1 cellular context compared by ENCODE assay signal in the genomic region with DNA sequence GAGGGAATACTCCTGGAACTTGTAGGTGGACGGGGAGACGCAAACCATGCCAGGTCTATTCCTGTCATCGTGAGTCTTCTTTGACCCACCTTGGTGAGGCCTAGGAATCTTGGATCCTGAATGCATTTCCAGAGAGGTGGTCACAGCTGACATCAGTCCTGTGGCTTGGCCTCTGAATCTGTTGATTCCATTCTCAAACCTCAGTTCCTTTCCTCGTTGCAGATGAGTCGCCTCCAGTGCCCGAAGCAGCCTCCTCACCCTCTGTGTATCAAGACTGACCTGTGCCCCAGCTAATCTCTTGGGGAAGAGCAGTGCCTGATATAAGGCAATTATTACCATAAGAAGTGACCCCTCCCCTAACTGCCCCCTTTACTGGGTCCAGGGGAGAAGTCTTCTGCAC.
TF ChIP-seq lines count a peak whose summit lies in the region.

No MANE protein-coding gene starts in this region.

TF ChIP-seq in GM23338, 12 proteins besides CTCF, POLR2A, EP300 and RAD21 (continued from another document):
- TF ChIP-seq, protein P1, sequence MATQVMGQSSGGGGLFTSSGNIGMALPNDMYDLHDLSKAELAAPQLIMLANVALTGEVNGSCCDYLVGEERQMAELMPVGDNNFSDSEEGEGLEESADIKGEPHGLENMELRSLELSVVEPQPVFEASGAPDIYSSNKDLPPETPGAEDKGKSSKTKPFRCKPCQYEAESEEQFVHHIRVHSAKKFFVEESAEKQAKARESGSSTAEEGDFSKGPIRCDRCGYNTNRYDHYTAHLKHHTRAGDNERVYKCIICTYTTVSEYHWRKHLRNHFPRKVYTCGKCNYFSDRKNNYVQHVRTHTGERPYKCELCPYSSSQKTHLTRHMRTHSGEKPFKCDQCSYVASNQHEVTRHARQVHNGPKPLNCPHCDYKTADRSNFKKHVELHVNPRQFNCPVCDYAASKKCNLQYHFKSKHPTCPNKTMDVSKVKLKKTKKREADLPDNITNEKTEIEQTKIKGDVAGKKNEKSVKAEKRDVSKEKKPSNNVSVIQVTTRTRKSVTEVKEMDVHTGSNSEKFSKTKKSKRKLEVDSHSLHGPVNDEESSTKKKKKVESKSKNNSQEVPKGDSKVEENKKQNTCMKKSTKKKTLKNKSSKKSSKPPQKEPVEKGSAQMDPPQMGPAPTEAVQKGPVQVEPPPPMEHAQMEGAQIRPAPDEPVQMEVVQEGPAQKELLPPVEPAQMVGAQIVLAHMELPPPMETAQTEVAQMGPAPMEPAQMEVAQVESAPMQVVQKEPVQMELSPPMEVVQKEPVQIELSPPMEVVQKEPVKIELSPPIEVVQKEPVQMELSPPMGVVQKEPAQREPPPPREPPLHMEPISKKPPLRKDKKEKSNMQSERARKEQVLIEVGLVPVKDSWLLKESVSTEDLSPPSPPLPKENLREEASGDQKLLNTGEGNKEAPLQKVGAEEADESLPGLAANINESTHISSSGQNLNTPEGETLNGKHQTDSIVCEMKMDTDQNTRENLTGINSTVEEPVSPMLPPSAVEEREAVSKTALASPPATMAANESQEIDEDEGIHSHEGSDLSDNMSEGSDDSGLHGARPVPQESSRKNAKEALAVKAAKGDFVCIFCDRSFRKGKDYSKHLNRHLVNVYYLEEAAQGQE (IDR thresholded peaks at IDR 0.05; ENCODE audit: unreplicated experiment) = no peak
- TF ChIP-seq, protein P2, sequence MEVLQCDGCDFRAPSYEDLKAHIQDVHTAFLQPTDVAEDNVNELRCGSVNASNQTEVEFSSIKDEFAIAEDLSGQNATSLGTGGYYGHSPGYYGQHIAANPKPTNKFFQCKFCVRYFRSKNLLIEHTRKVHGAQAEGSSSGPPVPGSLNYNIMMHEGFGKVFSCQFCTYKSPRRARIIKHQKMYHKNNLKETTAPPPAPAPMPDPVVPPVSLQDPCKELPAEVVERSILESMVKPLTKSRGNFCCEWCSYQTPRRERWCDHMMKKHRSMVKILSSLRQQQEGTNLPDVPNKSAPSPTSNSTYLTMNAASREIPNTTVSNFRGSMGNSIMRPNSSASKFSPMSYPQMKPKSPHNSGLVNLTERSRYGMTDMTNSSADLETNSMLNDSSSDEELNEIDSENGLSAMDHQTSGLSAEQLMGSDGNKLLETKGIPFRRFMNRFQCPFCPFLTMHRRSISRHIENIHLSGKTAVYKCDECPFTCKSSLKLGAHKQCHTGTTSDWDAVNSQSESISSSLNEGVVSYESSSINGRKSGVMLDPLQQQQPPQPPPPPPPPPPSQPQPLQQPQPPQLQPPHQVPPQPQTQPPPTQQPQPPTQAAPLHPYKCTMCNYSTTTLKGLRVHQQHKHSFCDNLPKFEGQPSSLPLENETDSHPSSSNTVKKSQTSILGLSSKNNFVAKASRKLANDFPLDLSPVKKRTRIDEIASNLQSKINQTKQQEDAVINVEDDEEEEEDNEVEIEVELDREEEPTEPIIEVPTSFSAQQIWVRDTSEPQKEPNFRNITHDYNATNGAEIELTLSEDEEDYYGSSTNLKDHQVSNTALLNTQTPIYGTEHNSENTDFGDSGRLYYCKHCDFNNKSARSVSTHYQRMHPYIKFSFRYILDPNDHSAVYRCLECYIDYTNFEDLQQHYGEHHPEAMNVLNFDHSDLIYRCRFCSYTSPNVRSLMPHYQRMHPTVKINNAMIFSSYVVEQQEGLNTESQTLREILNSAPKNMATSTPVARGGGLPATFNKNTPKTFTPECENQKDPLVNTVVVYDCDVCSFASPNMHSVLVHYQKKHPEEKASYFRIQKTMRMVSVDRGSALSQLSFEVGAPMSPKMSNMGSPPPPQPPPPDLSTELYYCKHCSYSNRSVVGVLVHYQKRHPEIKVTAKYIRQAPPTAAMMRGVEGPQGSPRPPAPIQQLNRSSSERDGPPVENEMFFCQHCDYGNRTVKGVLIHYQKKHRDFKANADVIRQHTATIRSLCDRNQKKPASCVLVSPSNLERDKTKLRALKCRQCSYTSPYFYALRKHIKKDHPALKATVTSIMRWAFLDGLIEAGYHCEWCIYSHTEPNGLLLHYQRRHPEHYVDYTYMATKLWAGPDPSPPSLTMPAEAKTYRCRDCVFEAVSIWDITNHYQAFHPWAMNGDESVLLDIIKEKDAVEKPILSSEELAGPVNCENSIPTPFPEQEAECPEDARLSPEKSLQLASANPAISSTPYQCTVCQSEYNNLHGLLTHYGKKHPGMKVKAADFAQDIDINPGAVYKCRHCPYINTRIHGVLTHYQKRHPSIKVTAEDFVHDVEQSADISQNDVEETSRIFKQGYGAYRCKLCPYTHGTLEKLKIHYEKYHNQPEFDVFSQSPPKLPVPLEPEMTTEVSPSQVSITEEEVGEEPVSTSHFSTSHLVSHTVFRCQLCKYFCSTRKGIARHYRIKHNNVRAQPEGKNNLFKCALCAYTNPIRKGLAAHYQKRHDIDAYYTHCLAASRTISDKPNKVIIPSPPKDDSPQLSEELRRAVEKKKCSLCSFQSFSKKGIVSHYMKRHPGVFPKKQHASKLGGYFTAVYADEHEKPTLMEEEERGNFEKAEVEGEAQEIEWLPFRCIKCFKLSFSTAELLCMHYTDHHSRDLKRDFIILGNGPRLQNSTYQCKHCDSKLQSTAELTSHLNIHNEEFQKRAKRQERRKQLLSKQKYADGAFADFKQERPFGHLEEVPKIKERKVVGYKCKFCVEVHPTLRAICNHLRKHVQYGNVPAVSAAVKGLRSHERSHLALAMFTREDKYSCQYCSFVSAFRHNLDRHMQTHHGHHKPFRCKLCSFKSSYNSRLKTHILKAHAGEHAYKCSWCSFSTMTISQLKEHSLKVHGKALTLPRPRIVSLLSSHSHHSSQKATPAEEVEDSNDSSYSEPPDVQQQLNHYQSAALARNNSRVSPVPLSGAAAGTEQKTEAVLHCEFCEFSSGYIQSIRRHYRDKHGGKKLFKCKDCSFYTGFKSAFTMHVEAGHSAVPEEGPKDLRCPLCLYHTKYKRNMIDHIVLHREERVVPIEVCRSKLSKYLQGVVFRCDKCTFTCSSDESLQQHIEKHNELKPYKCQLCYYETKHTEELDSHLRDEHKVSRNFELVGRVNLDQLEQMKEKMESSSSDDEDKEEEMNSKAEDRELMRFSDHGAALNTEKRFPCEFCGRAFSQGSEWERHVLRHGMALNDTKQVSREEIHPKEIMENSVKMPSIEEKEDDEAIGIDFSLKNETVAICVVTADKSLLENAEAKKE (CRISPR knock-in tag; IDR thresholded peaks at IDR 0.05) = no peak
- TF ChIP-seq CREB1 (CRISPR knock-in tag; IDR thresholded peaks at IDR 0.05; ENCODE audit: low read depth) = no peak
- no peak for TF ChIP-seq STAT1 (IDR thresholded peaks at IDR 0.05; ENCODE audit: unreplicated experiment)
- no peak for TF ChIP-seq EZH2 (IDR thresholded peaks at IDR 0.05; ENCODE audit: low read depth, unreplicated experiment)
- TF ChIP-seq JUNB (IDR thresholded peaks at IDR 0.05; ENCODE audit: unreplicated experiment) = no peak
- TF ChIP-seq NANOG (IDR thresholded peaks at IDR 0.05; ENCODE audit: borderline replicate concordance) = no peak
- TF ChIP-seq ETS1 (IDR thresholded peaks at IDR 0.05) = no peak
- no peak for TF ChIP-seq EZH2phosphoT487 (IDR thresholded peaks at IDR 0.05; ENCODE audit: unreplicated experiment)
- no peak for TF ChIP-seq ZNF114 (CRISPR knock-in tag; IDR thresholded peaks at IDR 0.05)
- TF ChIP-seq ZNF331 (CRISPR knock-in tag; IDR thresholded peaks at IDR 0.05; ENCODE audit: low read depth) = no peak
